Comparison of ENCODE assay signal across 19 cellular contexts in the genomic region with DNA sequence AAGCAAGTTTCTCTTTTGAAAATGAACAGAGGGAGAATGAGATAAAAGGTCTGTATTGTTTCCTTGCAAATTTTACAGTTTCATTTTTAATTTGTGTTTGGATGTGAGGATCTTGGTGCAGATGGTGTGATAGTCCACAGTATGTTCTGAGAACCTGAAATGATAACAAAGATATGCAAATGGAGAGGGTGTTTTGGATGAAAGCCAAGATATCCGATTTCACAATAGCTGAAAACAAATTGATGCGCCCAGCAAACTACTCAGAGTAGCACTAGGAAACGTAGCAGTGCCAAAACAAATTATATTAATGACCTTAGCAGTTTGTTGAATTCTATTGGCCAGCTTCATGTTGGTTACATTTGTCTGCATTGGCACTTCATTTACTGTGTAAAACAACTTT.
A peak's percentile ranks its signal among the peaks of the same experiment; 100 is the strongest.
DNase-seq lines count a peak whose midpoint lies in the region; ATAC-seq and TF ChIP-seq lines count a peak whose summit lies in the region.
"Had no signal": no experiment of that assay in that cellular context is flagged by ENCODE, and none has a peak within 500 bp of the region (broad histone marks: within the 10 kb centered on the region; RNA-seq: fewer than 3 reads in every experiment).

No MANE protein-coding gene starts in this region.

- H3K4me1 ChIP-seq in MM.1S (ENCODE audit: low read length) = no peaks in the 10 kb centered on the region
- no peaks in the 10 kb centered on the region for H3K4me1 ChIP-seq in body of pancreas
- H3K4me1 ChIP-seq: pancreas, sigmoid colon, thyroid gland had no signal

- no peaks in the 10 kb centered on the region for H3K79me2 ChIP-seq in MM.1S (ENCODE audit: low read length)

- H3K4me3 ChIP-seq in MM.1S (ENCODE audit: low read length) (0 out of 2 replicates have a peak overlapping the region, but pooled peaks have one; percentile 8), dorsolateral prefrontal cortex (peak overlapping the region in 15 of 59 donors; percentile 0 to 35 (median 15)), body of pancreas (no peak overlapping the region)
- H3K4me3 ChIP-seq: pancreas, sigmoid colon, thyroid gland had no signal

- H3K9me3 ChIP-seq in MM.1S (replicated peaks; ENCODE audit: insufficient read depth, low read length) (no peaks in the 10 kb centered on the region), body of pancreas (no peaks in the 10 kb centered on the region)
- H3K9me3 ChIP-seq: pancreas, sigmoid colon, thyroid gland had no signal

- TF ChIP-seq POLR2A in body of pancreas (IDR thresholded peaks at IDR 0.05) = no peak

- no peaks in the 10 kb centered on the region for H3K36me3 ChIP-seq in MM.1S (replicated peaks; ENCODE audit: insufficient read depth, low read length)
- H3K36me3 ChIP-seq in body of pancreas (replicated peaks in 1 of 2; ENCODE audit: insufficient read depth in 1 of 2, low read depth in 2 of 2) = no peaks in the 10 kb centered on the region
- H3K36me3 ChIP-seq: pancreas, sigmoid colon, thyroid gland had no signal

- ATAC-seq in body of pancreas (no peak), GM18517 (IDR thresholded peaks at IDR 0.05; ENCODE audit: unreplicated experiment) (no peak), HG02840 (IDR thresholded peaks at IDR 0.05; ENCODE audit: low FRiP score, unreplicated experiment) (no peak)
- ATAC-seq: naive thymus-derived CD8-positive, alpha-beta T cell; pancreas; stimulated activated naive B cell treated with anti-CD40 and anti-IgM and Interleukin-4, amounts not matched to agents 10 μg/mL and 1 μg/mL and 100 μg/mL, for 72 hours had no signal

- no peak overlapping the region for H3K9ac ChIP-seq in MM.1S (ENCODE audit: low read length)

- H4K20me1 ChIP-seq in MM.1S (ENCODE audit: insufficient read depth, low read length) = no peaks in the 10 kb centered on the region

- TF ChIP-seq CTCF in MM.1S (IDR thresholded peaks at IDR 0.05; ENCODE audit: low read length) (no peak), VCaP (conservative IDR thresholded peaks at IDR 0.05) (no peak), dorsolateral prefrontal cortex (IDR thresholded peaks at IDR 0.05 in 54 of 56, conservative IDR thresholded peaks at IDR 0.05 in 2 of 56; ENCODE audit: low read depth in 1 of 56, partially characterized antibody in 56 of 56) (no peak), body of pancreas (IDR thresholded peaks at IDR 0.05) (no peak)

- WGBS in body of pancreas, 2 donors = 24 to 32% methylated on average over 3 of the region's 3 CpGs

- H2AFZ ChIP-seq in MM.1S (ENCODE audit: low read length) = no peak overlapping the region

- intact Hi-C loops in dorsolateral prefrontal cortex (cut with DNase I) (no loop called here), body of pancreas (cut with DNase I) (no loop called here)

- peak overlapping the region; percentile 26; the same call in 1 of the 2 replicates for H3K4me2 ChIP-seq in MM.1S (ENCODE audit: low read depth, low read length)

- DNase-seq in DMS 273 (lab: John Stamatoyannopoulos, UW; ENCODE audit: unreplicated experiment) (peak; percentile 86), MM.1S (peak; percentile 81), NCI-H345 treated with DMSO at 0.1 percent for 48 hours (lab: John Stamatoyannopoulos, UW; ENCODE audit: unreplicated experiment) (peak; percentile 90), dorsolateral prefrontal cortex (no peak), body of pancreas (no peak)
- DNase-seq: activated CD4-positive, alpha-beta T cell treated with anti-CD3 and anti-CD28 coated beads, Interleukin-2, amount 10 ng/mL, durations not matched to agents 7 days and 5 days; activated CD8-positive, alpha-beta memory T cell treated with anti-CD3 and anti-CD28 coated beads, Interleukin-2, amount 50 U/mL, for 4 hours; activated effector memory CD4-positive, alpha-beta T cell treated with anti-CD3 and anti-CD28 coated beads, Interleukin-2, amount 50 U/mL, for 16 hours; CD4-positive, alpha-beta T cell; Karpas-422; naive thymus-derived CD8-positive, alpha-beta T cell; NCI-H1436 treated with DMSO at 0.1 percent for 48 hours; pancreas; sigmoid colon; stimulated activated naive B cell treated with anti-CD40 and anti-IgM and Interleukin-4, amounts not matched to agents 10 μg/mL and 1 μg/mL and 100 μg/mL, for 72 hours; thyroid gland had no signal

- H3F3A ChIP-seq in MM.1S (ENCODE audit: insufficient read depth, low read length) = no peaks in the 10 kb centered on the region

- no peaks in the 10 kb centered on the region for H3K9me2 ChIP-seq in MM.1S (replicated peaks; ENCODE audit: insufficient read depth, low read length)

- no peak overlapping the region for H3K27ac ChIP-seq in MM.1S (ENCODE audit: low read length)
- H3K27ac ChIP-seq in VCaP = peak overlapping the region; percentile 38; the same call in 1 of the 2 replicates
- no peak overlapping the region for H3K27ac ChIP-seq in dorsolateral prefrontal cortex
- H3K27ac ChIP-seq in body of pancreas = no peak overlapping the region
- H3K27ac ChIP-seq: pancreas, sigmoid colon, thyroid gland had no signal

- no peaks in the 10 kb centered on the region for H3K27me3 ChIP-seq in MM.1S (replicated peaks; ENCODE audit: insufficient read depth, low read length)
- H3K27me3 ChIP-seq in dorsolateral prefrontal cortex = peaks cover 0 to 8% (median 0%) of the 10 kb centered on the region in 45 donors
- no peaks in the 10 kb centered on the region for H3K27me3 ChIP-seq in body of pancreas
- H3K27me3 ChIP-seq: sigmoid colon, thyroid gland had no signal

Comparison
In these comparisons a context has a peak if more than half of its experiments do, and no peak if none do; other contexts are left out.
1. DNase-seq: peak in DMS 273 (single experiment), MM.1S (single experiment) and NCI-H345 treated with DMSO at 0.1 percent for 48 hours (single experiment); none in dorsolateral prefrontal cortex (0 of 10) and body of pancreas (0 of 4).